39 cellular contexts compared by ENCODE assay signal in the genomic region with DNA sequence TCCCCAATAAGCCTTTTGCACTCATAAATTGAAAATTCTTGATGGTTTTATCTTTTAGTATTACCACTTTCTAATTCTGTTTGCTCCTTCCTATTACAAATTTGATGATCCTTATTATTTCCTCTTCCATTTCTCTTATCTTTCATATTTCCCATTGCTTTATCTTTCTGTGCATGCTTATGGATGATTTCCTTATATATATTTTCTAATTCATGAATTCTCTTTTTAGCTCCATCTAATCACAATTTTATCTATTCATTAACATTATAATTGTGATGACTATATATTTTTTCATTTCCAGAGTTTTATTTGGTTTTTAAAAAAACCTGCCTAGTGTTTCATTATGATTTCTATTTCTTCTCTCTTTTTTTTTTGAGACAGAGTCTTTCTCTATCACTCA. TPM values are rescaled to one million over a fixed set of nuclear protein-coding genes. Genes with fewer than 3 reads are reported as not detected.
"Had no signal": no experiment of that assay in that cellular context is flagged by ENCODE, and none has a peak within 500 bp of the region (broad histone marks: within the 10 kb centered on the region; RNA-seq: fewer than 3 reads in every experiment).

No MANE protein-coding gene starts in this region.

- DNase-seq: Karpas-422, Kasumi-1, MG63, MM.1S, MV-4-11, NCI-H1048, NCI-H1092, NCI-H1092 treated with DMSO at 0.1 percent for 48 hours, NCI-H1105, NCI-H1105 treated with DMSO at 0.1 percent for 48 hours, NCI-H1417, NCI-H1417 treated with DMSO at 0.1 percent for 48 hours, NCI-H1436, NCI-H1436 treated with DMSO at 0.1 percent for 48 hours, NCI-H146, NCI-H1694, NCI-H1694 treated with DMSO at 0.1 percent for 48 hours, NCI-H187, NCI-H187 treated with DMSO at 0.1 percent for 48 hours, NCI-H1930, NCI-H2029, NCI-H2029 treated with DMSO at 0.1 percent for 48 hours, NCI-H2081, NCI-H2081 treated with DMSO at 0.1 percent for 48 hours, NCI-H2107, NCI-H2171, NCI-H2171 treated with DMSO at 0.1 percent for 48 hours, NCI-H2227 treated with DMSO at 0.1 percent for 48 hours, NCI-H226, NCI-H345, NCI-H446, NCI-H446 treated with DMSO at 0.1 percent for 48 hours, NCI-H510A, NCI-H510A treated with DMSO at 0.1 percent for 48 hours had no signal

- H3K36me3 ChIP-seq: MG63 had no signal

- H3K27ac ChIP-seq: KMS-11 had no signal

- H3K4me3 ChIP-seq: MG63 had no signal

- H3K9ac ChIP-seq: KMS-11 had no signal

- H3K4me2 ChIP-seq: KMS-11 had no signal

- H3K27me3 ChIP-seq: MG63 had no signal

RNA-seq across cellular contexts. Expression of gene PRR23A, which starts 41.1 kb away (rescaled TPM):
- total RNA-seq: LHCN-M2, M059J, MCF 10A, NCI-H460 had no signal

RNA-seq across cellular contexts. Expression of gene PRR23B, which starts 55.8 kb away (rescaled TPM):
- total RNA-seq: LHCN-M2, M059J, MCF 10A, NCI-H460 had no signal
